Comparison of ENCODE assay signal across 16 cellular contexts in the genomic region with DNA sequence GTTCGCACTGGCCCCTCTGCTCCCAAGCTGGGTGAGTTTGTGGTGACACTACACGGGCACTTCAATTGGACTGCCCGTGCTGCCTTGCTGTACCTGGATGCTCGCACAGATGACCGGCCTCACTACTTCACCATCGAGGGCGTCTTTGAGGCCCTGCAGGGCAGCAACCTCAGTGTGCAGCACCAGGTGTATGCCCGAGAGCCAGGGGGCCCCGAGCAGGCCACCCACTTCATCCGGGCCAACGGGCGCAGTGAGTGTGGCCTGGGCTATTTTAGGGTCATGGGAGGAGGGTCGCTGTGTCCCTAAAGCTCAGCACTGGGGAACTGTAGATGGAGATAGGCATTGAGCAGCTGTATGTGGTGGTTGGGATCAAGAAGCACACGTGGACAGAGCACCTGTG. TPM values are rescaled to one million over a fixed set of nuclear protein-coding genes. Genes with fewer than 3 reads are reported as not detected.
A peak's percentile ranks its signal among the peaks of the same experiment; 100 is the strongest.
DNase-seq lines count a peak whose midpoint lies in the region; ATAC-seq, FAIRE-seq and TF ChIP-seq lines count a peak whose summit lies in the region.
"Had no signal": no experiment of that assay in that cellular context is flagged by ENCODE, and none has a peak within 500 bp of the region (broad histone marks: within the 10 kb centered on the region; RNA-seq: fewer than 3 reads in every experiment).

No MANE protein-coding gene starts in this region.

- TF ChIP-seq EP300 in HepG2 (IDR thresholded peaks at IDR 0.05; ENCODE audit: low read depth in 2 of 2, low read length in 2 of 2) (no peak), HepG2 (CRISPR knock-in tag; IDR thresholded peaks at IDR 0.05; ENCODE audit: borderline replicate concordance) (no peak)

- in situ Hi-C loops in HepG2 (cut with HindIII; ENCODE audit: extremely low pct_ligation_motif_present, low pct_unique_long_range_greater_than_20kb): no loop called here

- peaks cover 0 to 17% (median 0%) of the 10 kb centered on the region in 4 donors for H3K4me1 ChIP-seq in right lobe of liver
- H3K4me1 ChIP-seq in HepG2 (ENCODE audit: insufficient read depth, low read length): no peaks in the 10 kb centered on the region; the same call in 1 of the 2 replicates
- H3K4me1 ChIP-seq in fibroblast of lung (ENCODE audit: control insufficient read depth, extremely low read depth, insufficient read depth, low read length): peaks cover 14% of the 10 kb centered on the region
- peaks cover 35% of the 10 kb centered on the region for H3K4me1 ChIP-seq in psoas muscle

- H3K27ac ChIP-seq in right lobe of liver (no peak overlapping the region), HepG2 (ENCODE audit: extremely low read length, insufficient read depth, low read length) (no peak overlapping the region), fibroblast of lung (ENCODE audit: insufficient read depth, low read length) (no peak overlapping the region), psoas muscle (peak overlapping the region; percentile 41)

- ATAC-seq in right lobe of liver (no peak), HepG2 (no peak), psoas muscle (no peak), HG03135 (IDR thresholded peaks at IDR 0.05; ENCODE audit: unreplicated experiment) (no peak), HG03521 (IDR thresholded peaks at IDR 0.05; ENCODE audit: unreplicated experiment) (no peak), Right ventricle myocardium superior (ENCODE audit: poor library complexity) (no peak)

- WGBS in right lobe of liver (ENCODE audit: insufficient coverage, low coverage, low lambda C conversion rate, missing lambda C conversion rate): 78% methylated on average over 1 of the region's 14 CpGs
- WGBS in HepG2 (ENCODE audit: low lambda C conversion rate): 95% methylated on average over 8 of the region's 14 CpGs
- WGBS in psoas muscle, 3 donors: 72 to 86% (median 76%) methylated on average over 14 of the region's 14 CpGs

- no peak overlapping the region for H3K4me2 ChIP-seq in HepG2 (ENCODE audit: low read depth, low read length)
- peak overlapping the region; percentile 86 for H3K4me2 ChIP-seq in fibroblast of lung (ENCODE audit: extremely low read depth, insufficient read depth, low read length)

- TF ChIP-seq POLR2A in right lobe of liver (IDR thresholded peaks at IDR 0.05) (no peak), HepG2 (IDR thresholded peaks at IDR 0.05; ENCODE audit: insufficient read depth in 1 of 2, low read depth in 2 of 2, low read length in 2 of 2) (no peak)

- intact Hi-C loops in right lobe of liver (cut with DNase I) (loop anchor here in 1 of 2 donors (10.0 kb wide), 1 partner anchor 92 kb away; no protein-coding TSS in a partner anchor), HepG2 (cut with micrococcal nuclease; ENCODE audit: unreplicated experiment) (no loop called here), psoas muscle (cut with DNase I) (loop anchor here in 1 of 2 donors (2.0 kb wide), 1 partner anchor 18 kb away; no protein-coding TSS in a partner anchor), Right ventricle myocardium superior (cut with DNase I) (loop anchor here (5.0 to 10.0 kb wide), 2 partner anchors 34 to 232 kb away; a partner anchor contains a TSS)

- H3K9ac ChIP-seq in HepG2 (ENCODE audit: insufficient read depth, low read depth, low read length): no peak overlapping the region
- H3K9ac ChIP-seq in fibroblast of lung (ENCODE audit: insufficient read depth, low read length): no peak overlapping the region

- POLR2A ChIA-PET in HepG2 (lab: Yijun Ruan, JAX): no interaction called here

- TF ChIP-seq RAD21 in HepG2 (CRISPR knock-in tag; IDR thresholded peaks at IDR 0.05): no peak

- H3K9me3 ChIP-seq in right lobe of liver (no peaks in the 10 kb centered on the region), HepG2 (ENCODE audit: low read length) (no peaks in the 10 kb centered on the region), fibroblast of lung (ENCODE audit: control insufficient read depth, insufficient read depth, low read depth, low read length) (no peaks in the 10 kb centered on the region), psoas muscle (no peaks in the 10 kb centered on the region)

- no peak for FAIRE-seq in HepG2 (lab: Jason Lieb, UNC)

- DNase-seq in right lobe of liver: no peak
- no peak for DNase-seq in HepG2 (ENCODE audit: low spot score)
- no peak for DNase-seq in fibroblast of lung (ENCODE audit: low read depth in 2 of 2)
- no peak for DNase-seq in psoas muscle
- no peak for DNase-seq in T-helper 9 cell
- DNase-seq in Right ventricle myocardium superior: no peak
- DNase-seq: activated CD4-positive, alpha-beta T cell treated with anti-CD3 and anti-CD28 coated beads, Interleukin-2, amount 10 ng/mL, durations not matched to agents 7 days and 5 days; activated T-cell treated with anti-CD3 and anti-CD28 coated beads, Interleukin-2, amount 50 U/mL, for 48 hours; cortex of kidney; stimulated activated CD8-positive, alpha-beta memory T cell treated with anti-CD3 and anti-CD28 coated beads, Interleukin-4, amount 100 ng/mL, for 48 hours had no signal

- CTCF ChIA-PET in HepG2 (lab: Yijun Ruan, JAX; ENCODE audit: low intra/inter-chr PET ratio, low total read pairs): no interaction called here

- H4K20me1 ChIP-seq in HepG2 (ENCODE audit: insufficient read depth, low read length) (no peaks in the 10 kb centered on the region), fibroblast of lung (ENCODE audit: control insufficient read depth, extremely low read depth, insufficient read depth, low read length) (no peaks in the 10 kb centered on the region)

- H2AFZ ChIP-seq in HepG2 (ENCODE audit: low read length) (no peak overlapping the region), fibroblast of lung (ENCODE audit: low read length) (no peak overlapping the region)

- TF ChIP-seq CTCF in right lobe of liver (IDR thresholded peaks at IDR 0.05): no peak
- TF ChIP-seq CTCF in HepG2 (CRISPR knock-in tag; IDR thresholded peaks at IDR 0.05): no peak
- no peak for TF ChIP-seq CTCF in fibroblast of lung (conservative IDR thresholded peaks at IDR 0.05 in 1 of 2, IDR thresholded peaks at IDR 0.05 in 1 of 2; ENCODE audit: low read depth in 1 of 2, low read length in 2 of 2)
- TF ChIP-seq CTCF in psoas muscle (IDR thresholded peaks at IDR 0.05): no peak

- H3K27me3 ChIP-seq in right lobe of liver (no peaks in the 10 kb centered on the region), HepG2 (ENCODE audit: control insufficient read depth in 1 of 2, insufficient read depth in 2 of 2, low read length in 2 of 2) (no peaks in the 10 kb centered on the region), fibroblast of lung (ENCODE audit: control insufficient read depth, insufficient read depth, low read length) (no peaks in the 10 kb centered on the region), psoas muscle (ENCODE audit: insufficient read depth in 3 of 3, low read length in 2 of 3) (no peaks in the 10 kb centered on the region)

- no peaks in the 10 kb centered on the region for H3K79me2 ChIP-seq in HepG2 (ENCODE audit: insufficient read depth, low read length)
- H3K79me2 ChIP-seq in fibroblast of lung (ENCODE audit: control insufficient read depth, insufficient read depth, low read length): peaks cover 4% of the 10 kb centered on the region

- H3K36me3 ChIP-seq in right lobe of liver (no peaks in the 10 kb centered on the region), HepG2 (replicated peaks in 1 of 2; ENCODE audit: control insufficient read depth in 1 of 2, insufficient read depth in 2 of 2, low read length in 2 of 2) (peaks cover 1 to 6% of the 10 kb centered on the region in 2 experiments; a peak in 2 of 5 replicates), fibroblast of lung (ENCODE audit: control insufficient read depth, insufficient read depth, low read length) (no peaks in the 10 kb centered on the region), psoas muscle (ENCODE audit: insufficient read depth in 1 of 2, low read depth in 1 of 2) (no peaks in the 10 kb centered on the region)

- H3K4me3 ChIP-seq in right lobe of liver (peak overlapping the region in 2 of 3 donors; percentile 9 to 62), HepG2 (replicated peaks in 1 of 3; ENCODE audit: insufficient read depth in 1 of 3, low read depth in 2 of 3, low read length in 3 of 3) (no peak overlapping the region), fibroblast of lung (replicated peaks in 1 of 4; ENCODE audit: control extremely low read depth in 1 of 4, insufficient read depth in 1 of 4, low read depth in 3 of 4, low read length in 4 of 4) (peak overlapping the region; percentile 22 to 65 (median 42)), psoas muscle (peak overlapping the region; percentile 79)

- no TSS peak for BruUV-seq in HepG2 (replicated peaks; lab: Mats Ljungman, UMichigan)

RNA-seq across cellular contexts. Expression of a gene that starts 1.4 kb away (rescaled TPM):
- 10 to 100 TPM in 5 of 6 experiments, 1 to 10 TPM in 1; 2.8 to 34.5 (median 13.1) TPM for total RNA-seq in right lobe of liver
- total RNA-seq in HepG2 (2016; rRNA removed; fragmentation: Illumina TruSeq; extraction: Trizol): 4.6 and 7.4 TPM in 2 replicates
- 1.2 and 2.7 TPM in 2 replicates for total RNA-seq in HepG2 (2016; cell fraction: cytosol; rRNA removed; fragmentation: Illumina TruSeq; extraction: Trizol; ENCODE audit: low read depth)
- 4.1 and 6.5 TPM in 2 replicates for total RNA-seq in HepG2 (2016; cell fraction: insoluble cytoplasmic fraction; rRNA removed; fragmentation: Illumina TruSeq; extraction: Trizol)
- 2.4 and 3.2 TPM in 2 replicates for total RNA-seq in HepG2 (2016; cell fraction: membrane; rRNA removed; fragmentation: Illumina TruSeq; extraction: Trizol)
- total RNA-seq in HepG2 (2016; cell fraction: nucleus; rRNA removed; fragmentation: Illumina TruSeq; extraction: Trizol): 10.2 and 12.0 TPM in 2 replicates
- polyA plus RNA-seq in HepG2 (2011; rRNA removed): 9.3 and 9.4 TPM in 2 replicates
- 3.5 and 4.3 TPM in 2 replicates for polyA plus RNA-seq in HepG2 (2011; cell fraction: cytosol; rRNA removed)
- 56.9 and 72.9 TPM in 2 replicates for polyA plus RNA-seq in HepG2 (2011; cell fraction: nucleus; rRNA removed)
- 4.7 TPM in 2 replicates for polyA plus RNA-seq in HepG2 (2012)
- 2.1 and 2.4 TPM in 2 replicates for polyA plus RNA-seq in HepG2 (2016; cell fraction: cytosol; fragmentation: Illumina TruSeq; extraction: Trizol; ENCODE audit: low read depth)
- 4.7 and 6.3 TPM in 2 replicates for polyA plus RNA-seq in HepG2 (2016; cell fraction: insoluble cytoplasmic fraction; fragmentation: Illumina TruSeq; extraction: Trizol; ENCODE audit: low read depth)
- 2.6 and 3.1 TPM in 2 replicates for polyA plus RNA-seq in HepG2 (2016; cell fraction: membrane; fragmentation: Illumina TruSeq; extraction: Trizol; ENCODE audit: low read depth)
- 21.5 and 24.6 TPM in 2 replicates for polyA plus RNA-seq in HepG2 (2016; cell fraction: nucleus; fragmentation: Illumina TruSeq; extraction: Trizol; ENCODE audit: insufficient read depth, low read depth)
- polyA minus RNA-seq in HepG2 (2011; rRNA and poly(A)+ RNA removed; ENCODE audit: low replicate concordance): 3.1 and 10.0 TPM in 2 replicates
- polyA minus RNA-seq in HepG2 (2011; cell fraction: cytosol; rRNA and poly(A)+ RNA removed): 0.62 and 1.4 TPM in 2 replicates
- polyA minus RNA-seq in HepG2 (2011; cell fraction: nucleus; rRNA and poly(A)+ RNA removed): 7.6 and 7.8 TPM in 2 replicates
- 23.6 and 47.4 TPM in 2 replicates for total RNA-seq in fibroblast of lung
- 26.3 and 34.1 TPM in 2 replicates for polyA plus RNA-seq in fibroblast of lung
- 34.6 and 38.9 TPM in 2 replicates for polyA plus RNA-seq in fibroblast of lung (2012)
- 47.4 TPM in 2 replicates for polyA minus RNA-seq in fibroblast of lung (ENCODE audit: low replicate concordance)
- 10 to 100 TPM; 14.7 to 28.4 (median 18.3) TPM for total RNA-seq in psoas muscle
- polyA plus RNA-seq in psoas muscle: 10 to 100 TPM in 1 of 3 donors, 1 to 10 TPM in 2; 8.7 to 27.2 (median 9.2) TPM
- total RNA-seq in Right ventricle myocardium superior: 24.2 TPM

RNA-seq across cellular contexts. Expression of a gene that starts 19.2 kb away (rescaled TPM):
- total RNA-seq in right lobe of liver (1 to 10 TPM in 1 of 6 experiments, under 1 TPM in 2, not detected in 3; 0.42 to 1.3 (median 0.80) TPM), HepG2 (2016; rRNA removed; fragmentation: Illumina TruSeq; extraction: Trizol) (0.27 TPM in 1 of 2 replicates, not detected in the other), fibroblast of lung (1.0 and 1.3 TPM in 2 replicates), psoas muscle (1 to 10 TPM in 1 of 4 donors, under 1 TPM in 3; 0.39 to 1.3 (median 0.94) TPM), Right ventricle myocardium superior (1.8 TPM)
- 0.18 TPM in 1 of 2 replicates, not detected in the other for total RNA-seq in HepG2 (2016; cell fraction: cytosol; rRNA removed; fragmentation: Illumina TruSeq; extraction: Trizol; ENCODE audit: low read depth)
- 0.16 and 0.37 TPM in 2 replicates for total RNA-seq in HepG2 (2016; cell fraction: insoluble cytoplasmic fraction; rRNA removed; fragmentation: Illumina TruSeq; extraction: Trizol)
- total RNA-seq in HepG2 (2016; cell fraction: membrane; rRNA removed; fragmentation: Illumina TruSeq; extraction: Trizol): 0.10 and 0.22 TPM in 2 replicates
- total RNA-seq in HepG2 (2016; cell fraction: nucleus; rRNA removed; fragmentation: Illumina TruSeq; extraction: Trizol): 1.1 and 1.2 TPM in 2 replicates
- polyA plus RNA-seq in HepG2 (2011; rRNA removed) (0.18 and 0.22 TPM in 2 replicates), fibroblast of lung (0.62 and 0.64 TPM in 2 replicates), psoas muscle (1 to 10 TPM in 1 of 3 donors, under 1 TPM in 2; 0.25 to 1.2 (median 0.56) TPM)
- 0.20 TPM in 1 of 2 replicates, not detected in the other for polyA plus RNA-seq in HepG2 (2011; cell fraction: cytosol; rRNA removed)
- 1.5 and 2.4 TPM in 2 replicates for polyA plus RNA-seq in HepG2 (2011; cell fraction: nucleus; rRNA removed)
- 0.21 and 0.68 TPM in 2 replicates for polyA plus RNA-seq in HepG2 (2012)
- not detected in 2 replicates for polyA plus RNA-seq in HepG2 (2016; cell fraction: cytosol; fragmentation: Illumina TruSeq; extraction: Trizol; ENCODE audit: low read depth)
- not detected in 2 replicates for polyA plus RNA-seq in HepG2 (2016; cell fraction: insoluble cytoplasmic fraction; fragmentation: Illumina TruSeq; extraction: Trizol; ENCODE audit: low read depth)
- 0.10 TPM in 1 of 2 replicates, not detected in the other for polyA plus RNA-seq in HepG2 (2016; cell fraction: membrane; fragmentation: Illumina TruSeq; extraction: Trizol; ENCODE audit: low read depth)
- polyA plus RNA-seq in HepG2 (2016; cell fraction: nucleus; fragmentation: Illumina TruSeq; extraction: Trizol; ENCODE audit: insufficient read depth, low read depth): 0.81 and 1.0 TPM in 2 replicates
- polyA minus RNA-seq in HepG2 (2011; rRNA and poly(A)+ RNA removed; ENCODE audit: low replicate concordance): 0.32 and 0.37 TPM in 2 replicates
- not detected in 2 replicates for polyA minus RNA-seq in HepG2 (2011; cell fraction: cytosol; rRNA and poly(A)+ RNA removed)
- polyA minus RNA-seq in HepG2 (2011; cell fraction: nucleus; rRNA and poly(A)+ RNA removed): 1.5 and 2.4 TPM in 2 replicates
- 0.35 and 1.0 TPM in 2 replicates for polyA plus RNA-seq in fibroblast of lung (2012)
- 0.26 TPM in 1 of 2 replicates, not detected in the other for polyA minus RNA-seq in fibroblast of lung (ENCODE audit: low replicate concordance)

RNA-seq across cellular contexts. Expression of a gene that starts 22.0 kb away (rescaled TPM):
- total RNA-seq in right lobe of liver (10 to 100 TPM; 46.0 to 86.3 (median 67.1) TPM), HepG2 (2016; rRNA removed; fragmentation: Illumina TruSeq; extraction: Trizol) (51.4 and 56.2 TPM in 2 replicates), fibroblast of lung (24.9 and 34.2 TPM in 2 replicates), psoas muscle (10 to 100 TPM; 36.5 to 53.9 (median 42.3) TPM), Right ventricle myocardium superior (82.9 TPM)
- 34.3 and 49.7 TPM in 2 replicates for total RNA-seq in HepG2 (2016; cell fraction: cytosol; rRNA removed; fragmentation: Illumina TruSeq; extraction: Trizol; ENCODE audit: low read depth)
- 51.7 and 55.6 TPM in 2 replicates for total RNA-seq in HepG2 (2016; cell fraction: insoluble cytoplasmic fraction; rRNA removed; fragmentation: Illumina TruSeq; extraction: Trizol)
- total RNA-seq in HepG2 (2016; cell fraction: membrane; rRNA removed; fragmentation: Illumina TruSeq; extraction: Trizol): 40.2 and 44.8 TPM in 2 replicates
- total RNA-seq in HepG2 (2016; cell fraction: nucleus; rRNA removed; fragmentation: Illumina TruSeq; extraction: Trizol): 24.8 and 29.5 TPM in 2 replicates
- polyA plus RNA-seq in HepG2 (2011; rRNA removed) (37.9 and 41.5 TPM in 2 replicates), fibroblast of lung (13.1 and 22.9 TPM in 2 replicates), psoas muscle (10 to 100 TPM; 43.8 to 64.7 (median 48.1) TPM)
- 37.0 and 40.4 TPM in 2 replicates for polyA plus RNA-seq in HepG2 (2011; cell fraction: cytosol; rRNA removed)
- 33.1 and 38.4 TPM in 2 replicates for polyA plus RNA-seq in HepG2 (2011; cell fraction: nucleus; rRNA removed)
- polyA plus RNA-seq in HepG2 (2012): 39.7 and 44.2 TPM in 2 replicates
- polyA plus RNA-seq in HepG2 (2016; cell fraction: cytosol; fragmentation: Illumina TruSeq; extraction: Trizol; ENCODE audit: low read depth): 37.5 and 48.1 TPM in 2 replicates
- polyA plus RNA-seq in HepG2 (2016; cell fraction: insoluble cytoplasmic fraction; fragmentation: Illumina TruSeq; extraction: Trizol; ENCODE audit: low read depth): 53.1 and 56.8 TPM in 2 replicates
- 35.4 and 38.9 TPM in 2 replicates for polyA plus RNA-seq in HepG2 (2016; cell fraction: membrane; fragmentation: Illumina TruSeq; extraction: Trizol; ENCODE audit: low read depth)
- polyA plus RNA-seq in HepG2 (2016; cell fraction: nucleus; fragmentation: Illumina TruSeq; extraction: Trizol; ENCODE audit: insufficient read depth, low read depth): 39.8 and 44.2 TPM in 2 replicates
- 10.5 and 17.0 TPM in 2 replicates for polyA minus RNA-seq in HepG2 (2011; rRNA and poly(A)+ RNA removed; ENCODE audit: low replicate concordance)
- 6.2 TPM in 2 replicates for polyA minus RNA-seq in HepG2 (2011; cell fraction: cytosol; rRNA and poly(A)+ RNA removed)
- polyA minus RNA-seq in HepG2 (2011; cell fraction: nucleus; rRNA and poly(A)+ RNA removed): 9.4 and 13.8 TPM in 2 replicates
- polyA plus RNA-seq in fibroblast of lung (2012): 29.5 and 48.6 TPM in 2 replicates
- polyA minus RNA-seq in fibroblast of lung (ENCODE audit: low replicate concordance): 6.8 and 9.2 TPM in 2 replicates

RNA-seq across cellular contexts. Expression of a gene that starts 35.7 kb away (rescaled TPM):
- not detected for total RNA-seq in right lobe of liver
- not detected in 2 replicates for total RNA-seq in HepG2 (2016; rRNA removed; fragmentation: Illumina TruSeq; extraction: Trizol)
- total RNA-seq in HepG2 (2016; cell fraction: cytosol; rRNA removed; fragmentation: Illumina TruSeq; extraction: Trizol; ENCODE audit: low read depth): not detected in 2 replicates
- not detected in 2 replicates for total RNA-seq in HepG2 (2016; cell fraction: insoluble cytoplasmic fraction; rRNA removed; fragmentation: Illumina TruSeq; extraction: Trizol)
- total RNA-seq in HepG2 (2016; cell fraction: membrane; rRNA removed; fragmentation: Illumina TruSeq; extraction: Trizol): not detected in 2 replicates
- not detected in 2 replicates for total RNA-seq in HepG2 (2016; cell fraction: nucleus; rRNA removed; fragmentation: Illumina TruSeq; extraction: Trizol)
- polyA plus RNA-seq in HepG2 (2011; rRNA removed): not detected in 2 replicates
- polyA plus RNA-seq in HepG2 (2011; cell fraction: cytosol; rRNA removed): not detected in 2 replicates
- not detected in 2 replicates for polyA plus RNA-seq in HepG2 (2011; cell fraction: nucleus; rRNA removed)
- 0.11 and 0.15 TPM in 2 replicates for polyA plus RNA-seq in HepG2 (2012)
- polyA plus RNA-seq in HepG2 (2016; cell fraction: cytosol; fragmentation: Illumina TruSeq; extraction: Trizol; ENCODE audit: low read depth): not detected in 2 replicates
- polyA plus RNA-seq in HepG2 (2016; cell fraction: insoluble cytoplasmic fraction; fragmentation: Illumina TruSeq; extraction: Trizol; ENCODE audit: low read depth): not detected in 2 replicates
- not detected in 2 replicates for polyA plus RNA-seq in HepG2 (2016; cell fraction: membrane; fragmentation: Illumina TruSeq; extraction: Trizol; ENCODE audit: low read depth)
- polyA plus RNA-seq in HepG2 (2016; cell fraction: nucleus; fragmentation: Illumina TruSeq; extraction: Trizol; ENCODE audit: insufficient read depth, low read depth): not detected in 2 replicates
- not detected in 2 replicates for polyA minus RNA-seq in HepG2 (2011; rRNA and poly(A)+ RNA removed; ENCODE audit: low replicate concordance)
- not detected in 2 replicates for polyA minus RNA-seq in HepG2 (2011; cell fraction: cytosol; rRNA and poly(A)+ RNA removed)
- not detected in 2 replicates for polyA minus RNA-seq in HepG2 (2011; cell fraction: nucleus; rRNA and poly(A)+ RNA removed)
- total RNA-seq in fibroblast of lung: not detected in 2 replicates
- polyA plus RNA-seq in fibroblast of lung: not detected in 2 replicates
- polyA plus RNA-seq in fibroblast of lung (2012): not detected in 2 replicates
- not detected in 2 replicates for polyA minus RNA-seq in fibroblast of lung (ENCODE audit: low replicate concordance)
- total RNA-seq in psoas muscle: not detected
- polyA plus RNA-seq in psoas muscle: not detected
- not detected for total RNA-seq in Right ventricle myocardium superior
- total RNA-seq: activated CD4-positive, alpha-beta T cell treated with anti-CD3 and anti-CD28 coated beads, Interleukin-2, amount 10 ng/mL, durations not matched to agents 7 days and 5 days; mononuclear cell; posterior vena cava; T-helper 2 cell treated with Interferon-gamma antibody and Interleukin-4, amounts not matched to agents 100 ng/mL and 5 ng/mL, for 36 hours had no signal
- polyA plus RNA-seq: urinary bladder had no signal

RNA-seq across cellular contexts. Expression of a gene that starts 36.2 kb away (rescaled TPM):
- total RNA-seq in right lobe of liver: 1 to 10 TPM; 1.7 to 4.7 (median 3.5) TPM
- 1.5 and 2.1 TPM in 2 replicates for total RNA-seq in HepG2 (2016; rRNA removed; fragmentation: Illumina TruSeq; extraction: Trizol)
- 1.6 TPM in 2 replicates for total RNA-seq in HepG2 (2016; cell fraction: cytosol; rRNA removed; fragmentation: Illumina TruSeq; extraction: Trizol; ENCODE audit: low read depth)
- 0.91 and 1.5 TPM in 2 replicates for total RNA-seq in HepG2 (2016; cell fraction: insoluble cytoplasmic fraction; rRNA removed; fragmentation: Illumina TruSeq; extraction: Trizol)
- total RNA-seq in HepG2 (2016; cell fraction: membrane; rRNA removed; fragmentation: Illumina TruSeq; extraction: Trizol): 2.0 and 2.1 TPM in 2 replicates
- 2.3 and 3.3 TPM in 2 replicates for total RNA-seq in HepG2 (2016; cell fraction: nucleus; rRNA removed; fragmentation: Illumina TruSeq; extraction: Trizol)
- polyA plus RNA-seq in HepG2 (2011; rRNA removed): 2.7 and 3.9 TPM in 2 replicates
- polyA plus RNA-seq in HepG2 (2011; cell fraction: cytosol; rRNA removed): 2.2 and 3.1 TPM in 2 replicates
- polyA plus RNA-seq in HepG2 (2011; cell fraction: nucleus; rRNA removed): 9.3 and 11.8 TPM in 2 replicates
- polyA plus RNA-seq in HepG2 (2012): 5.9 and 6.5 TPM in 2 replicates
- polyA plus RNA-seq in HepG2 (2016; cell fraction: cytosol; fragmentation: Illumina TruSeq; extraction: Trizol; ENCODE audit: low read depth): 2.5 and 2.9 TPM in 2 replicates
- 2.5 and 3.9 TPM in 2 replicates for polyA plus RNA-seq in HepG2 (2016; cell fraction: insoluble cytoplasmic fraction; fragmentation: Illumina TruSeq; extraction: Trizol; ENCODE audit: low read depth)
- polyA plus RNA-seq in HepG2 (2016; cell fraction: membrane; fragmentation: Illumina TruSeq; extraction: Trizol; ENCODE audit: low read depth): 4.6 and 5.4 TPM in 2 replicates
- polyA plus RNA-seq in HepG2 (2016; cell fraction: nucleus; fragmentation: Illumina TruSeq; extraction: Trizol; ENCODE audit: insufficient read depth, low read depth): 4.5 and 5.5 TPM in 2 replicates
- 2.5 and 7.0 TPM in 2 replicates for polyA minus RNA-seq in HepG2 (2011; rRNA and poly(A)+ RNA removed; ENCODE audit: low replicate concordance)
- polyA minus RNA-seq in HepG2 (2011; cell fraction: cytosol; rRNA and poly(A)+ RNA removed): 1.8 and 2.8 TPM in 2 replicates
- polyA minus RNA-seq in HepG2 (2011; cell fraction: nucleus; rRNA and poly(A)+ RNA removed): 5.0 and 5.8 TPM in 2 replicates
- total RNA-seq in fibroblast of lung: 2.1 and 3.0 TPM in 2 replicates
- polyA plus RNA-seq in fibroblast of lung: 2.7 and 3.0 TPM in 2 replicates
- polyA plus RNA-seq in fibroblast of lung (2012): 9.7 and 10.8 TPM in 2 replicates
- 18.2 and 23.8 TPM in 2 replicates for polyA minus RNA-seq in fibroblast of lung (ENCODE audit: low replicate concordance)
- total RNA-seq in psoas muscle: 10 to 100 TPM in 2 of 4 donors, 1 to 10 TPM in 2; 8.9 to 18.5 (median 11.6) TPM
- 1 to 10 TPM; 2.8 to 5.9 (median 3.9) TPM for polyA plus RNA-seq in psoas muscle
- 13.3 TPM for total RNA-seq in Right ventricle myocardium superior

Comparison
In these comparisons a context has a peak if more than half of its experiments do, and no peak if none do; other contexts are left out.
1. H3K4me3 ChIP-seq: peak in right lobe of liver (2 of 3), fibroblast of lung (4 of 4) and psoas muscle (single experiment); none in HepG2 (0 of 3).